In genomic region chr5:19880859-19881436, GRCh38 we compare ENCODE assay signal across 1 cellular context.
TF ChIP-seq lines count a peak whose summit lies in the region.

No MANE protein-coding gene starts in this region.

TF ChIP-seq in HepG2, 621 proteins besides CTCF, POLR2A, EP300 and RAD21 (continued from another document and continues in another):
- TF ChIP-seq RNF2 (conservative IDR thresholded peaks at IDR 0.05; ENCODE audit: low read depth) (no peak), ARNTL (CRISPR knock-in tag; IDR thresholded peaks at IDR 0.05) (no peak), RFXANK (CRISPR knock-in tag; IDR thresholded peaks at IDR 0.05) (no peak), E2F2 (CRISPR knock-in tag; IDR thresholded peaks at IDR 0.05; ENCODE audit: borderline replicate concordance) (no peak), DNMT1 (CRISPR knock-in tag; IDR thresholded peaks at IDR 0.05) (no peak), CREBL2 (CRISPR knock-in tag; IDR thresholded peaks at IDR 0.05; ENCODE audit: borderline replicate concordance) (no peak), MED1 (CRISPR knock-in tag; IDR thresholded peaks at IDR 0.05) (peak; percentile 10; the same call in 1 of the 2 replicates), ATM (IDR thresholded peaks at IDR 0.05; ENCODE audit: borderline replicate concordance) (no peak), XRCC5 (optimal IDR thresholded peaks at IDR 0.05; ENCODE audit: low read length) (no peak), ZNF343 (CRISPR knock-in tag; IDR thresholded peaks at IDR 0.05) (no peak), ZNF33A (CRISPR knock-in tag; IDR thresholded peaks at IDR 0.05; ENCODE audit: borderline replicate concordance) (no peak), POLR2G (IDR thresholded peaks at IDR 0.05; ENCODE audit: low read depth, low read length) (no peak), PBX3 (CRISPR knock-in tag; IDR thresholded peaks at IDR 0.05; ENCODE audit: borderline replicate concordance) (no peak), NFE2L1 (CRISPR knock-in tag; IDR thresholded peaks at IDR 0.05; ENCODE audit: borderline replicate concordance) (no peak), SMARCC2 (IDR thresholded peaks at IDR 0.05) (no peak), AKAP8 (CRISPR knock-in tag; IDR thresholded peaks at IDR 0.05) (no peak), ZNF768 (CRISPR knock-in tag; IDR thresholded peaks at IDR 0.05) (no peak), BRD4 (CRISPR knock-in tag; IDR thresholded peaks at IDR 0.05) (no peak), ZBTB8A (CRISPR knock-in tag; IDR thresholded peaks at IDR 0.05; ENCODE audit: borderline replicate concordance, low read depth) (no peak), PREB (CRISPR knock-in tag; IDR thresholded peaks at IDR 0.05) (no peak), ZFP37 (CRISPR knock-in tag; IDR thresholded peaks at IDR 0.05; ENCODE audit: borderline replicate concordance) (no peak), PRDM10 (CRISPR knock-in tag; IDR thresholded peaks at IDR 0.05; ENCODE audit: low read depth) (no peak), BORCS8-MEF2B (CRISPR knock-in tag; IDR thresholded peaks at IDR 0.05) (no peak), ELF3 (CRISPR knock-in tag; IDR thresholded peaks at IDR 0.05) (peak; percentile 81), ZNF34 (CRISPR knock-in tag; IDR thresholded peaks at IDR 0.05; ENCODE audit: borderline replicate concordance) (no peak), CEBPG (CRISPR knock-in tag; IDR thresholded peaks at IDR 0.05) (no peak), NRL (CRISPR knock-in tag; IDR thresholded peaks at IDR 0.05; ENCODE audit: borderline replicate concordance) (no peak), ARNT (IDR thresholded peaks at IDR 0.05) (no peak), ZNF616 (CRISPR knock-in tag; IDR thresholded peaks at IDR 0.05; ENCODE audit: low read depth) (no peak), GMEB2 (CRISPR knock-in tag; IDR thresholded peaks at IDR 0.05; ENCODE audit: low read depth) (no peak), IKZF4 (CRISPR knock-in tag; IDR thresholded peaks at IDR 0.05; ENCODE audit: borderline replicate concordance, low read depth, not compliant biosample characterization) (no peak), DR1 (CRISPR knock-in tag; IDR thresholded peaks at IDR 0.05) (no peak), BCL6 (CRISPR knock-in tag; IDR thresholded peaks at IDR 0.05) (peak; percentile 97), ELF1 (CRISPR knock-in tag; IDR thresholded peaks at IDR 0.05) (no peak), ZNF710 (CRISPR knock-in tag; IDR thresholded peaks at IDR 0.05; ENCODE audit: borderline replicate concordance) (no peak), ZNF609 (CRISPR knock-in tag; IDR thresholded peaks at IDR 0.05; ENCODE audit: borderline replicate concordance) (peak; percentile 90), RARG (CRISPR knock-in tag; IDR thresholded peaks at IDR 0.05; ENCODE audit: low read depth) (no peak), SP1 (IDR thresholded peaks at IDR 0.05) (no peak), SP1 (CRISPR knock-in tag; IDR thresholded peaks at IDR 0.05) (no peak), ZNF230 (CRISPR knock-in tag; IDR thresholded peaks at IDR 0.05) (no peak), ZNF607 (CRISPR knock-in tag; IDR thresholded peaks at IDR 0.05; ENCODE audit: borderline replicate concordance) (no peak), NCOR1 (IDR thresholded peaks at IDR 0.05; ENCODE audit: borderline replicate concordance, low read length) (peak; percentile 80; the same call in 1 of the 2 replicates), NR3C1 (CRISPR knock-in tag; IDR thresholded peaks at IDR 0.05) (no peak), ATF7-NPFF (CRISPR knock-in tag; IDR thresholded peaks at IDR 0.05; ENCODE audit: low read depth) (no peak), PHB2 (IDR thresholded peaks at IDR 0.05; ENCODE audit: partially characterized antibody) (no peak), ZNF136 (CRISPR knock-in tag; IDR thresholded peaks at IDR 0.05; ENCODE audit: low read depth) (no peak), RFXAP (CRISPR knock-in tag; IDR thresholded peaks at IDR 0.05; ENCODE audit: borderline replicate concordance) (no peak), MTF2 (CRISPR knock-in tag; IDR thresholded peaks at IDR 0.05; ENCODE audit: borderline replicate concordance) (no peak), KDM6A (CRISPR knock-in tag; IDR thresholded peaks at IDR 0.05; ENCODE audit: low read depth) (no peak), ZNF263 (CRISPR knock-in tag; IDR thresholded peaks at IDR 0.05) (no peak), GTF2F1 (IDR thresholded peaks at IDR 0.05; ENCODE audit: low read length) (no peak), POGZ (CRISPR knock-in tag; IDR thresholded peaks at IDR 0.05) (no peak), ZNF790 (CRISPR knock-in tag; IDR thresholded peaks at IDR 0.05; ENCODE audit: borderline replicate concordance) (no peak), NBN (conservative IDR thresholded peaks at IDR 0.05) (no peak), MYNN (CRISPR knock-in tag; IDR thresholded peaks at IDR 0.05; ENCODE audit: low read depth) (no peak), THRA (CRISPR knock-in tag; IDR thresholded peaks at IDR 0.05; ENCODE audit: borderline replicate concordance) (no peak), MAFG (CRISPR knock-in tag; IDR thresholded peaks at IDR 0.05) (no peak), SRSF1 (optimal IDR thresholded peaks at IDR 0.05; ENCODE audit: low read depth, low read length) (no peak)
